Comparison of ENCODE assay signal across 8 cellular contexts in the genomic region with DNA sequence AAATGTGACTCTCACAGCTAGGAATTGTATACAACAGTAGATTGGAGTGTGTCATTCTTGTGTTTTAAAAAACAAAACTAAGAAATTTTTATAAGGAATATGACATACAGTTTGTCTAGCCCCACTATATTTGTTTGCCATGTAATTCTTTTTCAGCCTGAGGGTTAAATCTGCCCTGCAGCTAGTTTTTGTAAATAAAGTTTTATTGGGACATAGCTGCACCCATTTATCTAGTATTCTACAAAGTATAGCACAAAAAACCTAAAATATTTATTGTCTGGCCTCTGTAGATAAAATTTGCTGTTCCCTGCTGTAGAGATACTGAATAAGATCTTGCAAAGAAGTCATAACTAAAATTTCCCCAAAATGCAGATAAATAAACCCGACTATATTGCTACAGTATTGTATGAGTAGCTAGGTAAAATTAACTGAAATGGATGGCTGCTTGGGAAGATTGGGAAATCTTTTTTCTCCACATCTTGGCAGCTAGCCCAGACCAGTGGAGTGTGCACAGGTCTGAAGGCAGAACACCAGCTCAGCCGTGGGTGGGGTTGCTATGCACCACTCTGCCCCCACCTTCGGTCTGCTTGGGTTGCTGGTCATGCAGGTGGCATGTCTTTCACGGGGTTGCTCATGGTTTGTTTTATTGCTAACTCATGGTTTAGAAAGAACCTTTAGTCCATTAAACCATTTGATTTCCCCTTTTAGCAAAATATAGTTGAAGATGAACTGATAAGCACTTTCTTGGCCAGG.
A peak's percentile ranks its signal among the peaks of the same experiment; 100 is the strongest.
DNase-seq lines count a peak whose midpoint lies in the region; ATAC-seq and TF ChIP-seq lines count a peak whose summit lies in the region.

No MANE protein-coding gene starts in this region.

- H3K4me1 ChIP-seq in PC-3 (ENCODE audit: insufficient read depth, low read length), result peaks cover 41% of the 10 kb centered on the region

- intact Hi-C loops in PC-3 (cut with micrococcal nuclease), result loop anchor here (1.0 to 5.0 kb wide), 4 partner anchors 32 to 170 kb away; partner anchors contain the start of gene AFF1

- no peaks in the 10 kb centered on the region for H3K27me3 Mint-ChIP-seq in nephron progenitor cell (ENCODE audit: low read depth, poor library complexity)

- TF ChIP-seq CTCF in PC-3 (conservative IDR thresholded peaks at IDR 0.05; ENCODE audit: low read depth, low read length) (no peak), epithelial cell of proximal tubule (conservative IDR thresholded peaks at IDR 0.05; ENCODE audit: low read depth, low read length) (no peak), nephron progenitor cell (IDR thresholded peaks at IDR 0.05) (no peak)

- no peak overlapping the region for H2AFZ ChIP-seq in PC-3 (ENCODE audit: low read length)

- H3K27ac ChIP-seq in PC-3 (ENCODE audit: low read length), result peak overlapping the region; percentile 87

- no TSS peak for BruUV-seq in PC-3 (replicated peaks; lab: Mats Ljungman, UMichigan)

- ATAC-seq in HG03442 (IDR thresholded peaks at IDR 0.05; ENCODE audit: unreplicated experiment) (peak; percentile 56), PC-3 (peak; percentile 92), HG03571 (IDR thresholded peaks at IDR 0.05; ENCODE audit: unreplicated experiment) (no peak), HG03469 (IDR thresholded peaks at IDR 0.05; ENCODE audit: unreplicated experiment) (no peak)

- H3K9me2 ChIP-seq in PC-3 (replicated peaks; ENCODE audit: low read length), result no peaks in the 10 kb centered on the region

- CTCF ChIA-PET in PC-3 (lab: Charles Lee), result interaction anchor here (0.6 to 1.2 kb wide), 4 partner anchors 36 to 170 kb away, joined by 3 to 9 read pairs (median 3); no protein-coding TSS in a partner anchor

- H3K9ac ChIP-seq in PC-3 (ENCODE audit: low read length), result no peak overlapping the region

- no peaks in the 10 kb centered on the region for H3K9me3 Mint-ChIP-seq in nephron progenitor cell

- DNase-seq in NCI-H1417 (lab: John Stamatoyannopoulos, UW), result peak; percentile 33 to 90 (median 66)
- no peak for DNase-seq in NCI-H1417 treated with DMSO at 0.1 percent for 48 hours (lab: John Stamatoyannopoulos, UW)
- peak; percentile 94 for DNase-seq in PC-3
- peak; percentile 97 for DNase-seq in epithelial cell of proximal tubule (ENCODE audit: low read depth)
- DNase-seq in nephron progenitor cell, result no peak

- no peaks in the 10 kb centered on the region for H3K27me3 ChIP-seq in PC-3 (ENCODE audit: low read length)

- peaks cover 40% of the 10 kb centered on the region for H3K36me3 Mint-ChIP-seq in nephron progenitor cell (ENCODE audit: low read depth)

- peak overlapping the region; percentile 71 for H3K27ac Mint-ChIP-seq in nephron progenitor cell

- H3K36me3 ChIP-seq in PC-3 (ENCODE audit: low read depth, low read length), result peaks cover 6% of the 10 kb centered on the region; the same call in 1 of the 2 replicates

- H3K4me1 Mint-ChIP-seq in nephron progenitor cell, result peaks cover 56% of the 10 kb centered on the region

- peak overlapping the region; percentile 71 for H3K4me2 ChIP-seq in PC-3 (ENCODE audit: low read length)

- no peak overlapping the region for H3K4me3 Mint-ChIP-seq in nephron progenitor cell

- POLR2A ChIA-PET in PC-3 (lab: Charles Lee; ENCODE audit: unreplicated experiment), result interaction anchor here (0.7 to 2.0 kb wide), 2 partner anchors 158 to 169 kb away, joined by 3 to 13 read pairs; partner anchors contain the start of gene AFF1

- peaks cover 6% of the 10 kb centered on the region for H3F3A ChIP-seq in PC-3 (ENCODE audit: low read length, unreplicated experiment)

- H3K4me3 ChIP-seq in PC-3 (ENCODE audit: low read length) (no peak overlapping the region; the same call in 1 of the 2 replicates), epithelial cell of proximal tubule (ENCODE audit: low read depth, low read length) (no peak overlapping the region)

- no peaks in the 10 kb centered on the region for H3K9me3 ChIP-seq in PC-3 (ENCODE audit: low read length)

- H4K20me1 ChIP-seq in PC-3 (ENCODE audit: low read length), result no peaks in the 10 kb centered on the region

- no peaks in the 10 kb centered on the region for H3K79me2 ChIP-seq in PC-3 (ENCODE audit: low read length)

Comparison
In these comparisons a context has a peak if more than half of its experiments do, and no peak if none do; other contexts are left out.
1. DNase-seq: peak in NCI-H1417 (3 of 3), PC-3 (single experiment) and epithelial cell of proximal tubule (single experiment); none in NCI-H1417 treated with DMSO at 0.1 percent for 48 hours (single experiment) and nephron progenitor cell (single experiment).
2. ATAC-seq: peak in HG03442 (single experiment) and PC-3 (single experiment); none in HG03571 (single experiment) and HG03469 (single experiment).